1 cellular context compared by ENCODE assay signal in genomic region chr16:58418601-58419000, GRCh38.
TF ChIP-seq lines count a peak whose summit lies in the region.

No MANE protein-coding gene starts in this region.

TF ChIP-seq in IMR-90, 13 proteins besides CTCF, POLR2A, EP300 and RAD21 (continued from another document):
- TF ChIP-seq ELK1 (IDR thresholded peaks at IDR 0.05; ENCODE audit: borderline replicate concordance, low read depth, low read length) (no peak), BHLHE40 (IDR thresholded peaks at IDR 0.05; ENCODE audit: low read depth, low read length) (no peak), CHD1 (IDR thresholded peaks at IDR 0.05; ENCODE audit: low read depth, low read length) (no peak), MXI1 (IDR thresholded peaks at IDR 0.05; ENCODE audit: borderline replicate concordance, low read depth, low read length) (no peak)
- TF ChIP-seq, protein P1, sequence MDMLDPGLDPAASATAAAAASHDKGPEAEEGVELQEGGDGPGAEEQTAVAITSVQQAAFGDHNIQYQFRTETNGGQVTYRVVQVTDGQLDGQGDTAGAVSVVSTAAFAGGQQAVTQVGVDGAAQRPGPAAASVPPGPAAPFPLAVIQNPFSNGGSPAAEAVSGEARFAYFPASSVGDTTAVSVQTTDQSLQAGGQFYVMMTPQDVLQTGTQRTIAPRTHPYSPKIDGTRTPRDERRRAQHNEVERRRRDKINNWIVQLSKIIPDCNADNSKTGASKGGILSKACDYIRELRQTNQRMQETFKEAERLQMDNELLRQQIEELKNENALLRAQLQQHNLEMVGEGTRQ (IDR thresholded peaks at IDR 0.05; ENCODE audit: low read depth, low read length), result no peak
